Comparison of ENCODE assay signal across 8 cellular contexts in genomic region chr1:6700853-6701436, GRCh38. TPM values are rescaled to one million over a fixed set of nuclear protein-coding genes. Genes with fewer than 3 reads are reported as not detected.
DNase-seq lines count a peak whose midpoint lies in the region; ATAC-seq and TF ChIP-seq lines count a peak whose summit lies in the region.

No MANE protein-coding gene starts in this region.

- H3K4me1 ChIP-seq in ACC112 (ENCODE audit: control insufficient read depth, insufficient read depth, low read length, unreplicated experiment) = peaks cover 14% of the 10 kb centered on the region
- H3K4me1 ChIP-seq in HCT116 (ENCODE audit: control insufficient read depth in 1 of 2, insufficient read depth in 2 of 2, low read length in 2 of 2) = peaks cover 5 to 20% of the 10 kb centered on the region in 2 experiments; a peak in 3 of 4 replicates
- H3K4me1 ChIP-seq in iPS-18a (ENCODE audit: control insufficient read depth, low read depth, low read length) = peaks cover 4% of the 10 kb centered on the region
- peaks cover 25% of the 10 kb centered on the region for H3K4me1 ChIP-seq in stomach smooth muscle (ENCODE audit: control insufficient read depth, insufficient read depth, low read length)

- no peak for DNase-seq in HCT116 (ENCODE audit: low read depth, low spot score)
- no peak for DNase-seq in activated T-helper 1 cell treated with anti-CD3 and anti-CD28 coated beads, Interleukin-12 subunit alpha, Interleukin-12 subunit beta, Interleukin-2, Interleukin-4 antibody, amounts not matched to agents 30 ng/mL and 10 ng/mL and 1 ng/mL, durations not matched to agents 14 hours and 24 hours and 36 hours (ENCODE audit: low spot score)
- no peak for DNase-seq in SHP77 (lab: John Stamatoyannopoulos, UW)
- no peak for DNase-seq in NCI-H526 treated with DMSO at 0.1 percent for 48 hours (lab: John Stamatoyannopoulos, UW)

- H3K27ac Mint-ChIP-seq in activated T-helper 1 cell treated with anti-CD3 and anti-CD28 coated beads, Interleukin-12 subunit alpha, Interleukin-12 subunit beta, Interleukin-2, Interleukin-4 antibody, amounts not matched to agents 30 ng/mL and 10 ng/mL and 1 ng/mL, durations not matched to agents 14 hours and 24 hours and 36 hours = peak overlapping the region; percentile 86

- no peak for ATAC-seq in HCT116
- no peak for ATAC-seq in GM21528 (IDR thresholded peaks at IDR 0.05; ENCODE audit: low FRiP score, unreplicated experiment)

- CTCF ChIA-PET in HCT116 (lab: Charles Lee) = interaction anchor here (0.5 to 1.0 kb wide), 10 partner anchors 10 to 517 kb away, joined by 3 to 9 read pairs (median 4); partner anchors contain the start of gene CAMTA1

- no peaks in the 10 kb centered on the region for H3K27me3 Mint-ChIP-seq in activated T-helper 1 cell treated with anti-CD3 and anti-CD28 coated beads, Interleukin-12 subunit alpha, Interleukin-12 subunit beta, Interleukin-2, Interleukin-4 antibody, amounts not matched to agents 30 ng/mL and 10 ng/mL and 1 ng/mL, durations not matched to agents 14 hours and 24 hours and 36 hours (ENCODE audit: insufficient read depth)

- peaks cover 27% of the 10 kb centered on the region for H3K4me1 Mint-ChIP-seq in activated T-helper 1 cell treated with anti-CD3 and anti-CD28 coated beads, Interleukin-12 subunit alpha, Interleukin-12 subunit beta, Interleukin-2, Interleukin-4 antibody, amounts not matched to agents 30 ng/mL and 10 ng/mL and 1 ng/mL, durations not matched to agents 14 hours and 24 hours and 36 hours (ENCODE audit: low read depth)

- H3K9ac ChIP-seq in HCT116 (ENCODE audit: low read length) (peak overlapping the region; percentile 100), iPS-18a (ENCODE audit: low read length) (peak overlapping the region; percentile 98), stomach smooth muscle (ENCODE audit: low read length in 2 of 2) (peak overlapping the region; percentile 90 to 94)

- H3K4me3 ChIP-seq in ACC112 (ENCODE audit: low read depth, low read length) (peak overlapping the region; percentile 85), HCT116 (replicated peaks in 1 of 2; ENCODE audit: low read depth in 1 of 2, low read length in 2 of 2) (peak overlapping the region; percentile 99 to 100), iPS-18a (ENCODE audit: low read length) (peak overlapping the region; percentile 85), stomach smooth muscle (ENCODE audit: low read length in 2 of 2) (peak overlapping the region; percentile 97)

- peaks cover 50% of the 10 kb centered on the region for H3K79me2 ChIP-seq in ACC112 (ENCODE audit: control insufficient read depth, insufficient read depth, low read length, unreplicated experiment)
- peaks cover 56% of the 10 kb centered on the region for H3K79me2 ChIP-seq in HCT116 (ENCODE audit: insufficient read depth, low read length)

- peaks cover 5% of the 10 kb centered on the region for H3K36me3 Mint-ChIP-seq in activated T-helper 1 cell treated with anti-CD3 and anti-CD28 coated beads, Interleukin-12 subunit alpha, Interleukin-12 subunit beta, Interleukin-2, Interleukin-4 antibody, amounts not matched to agents 30 ng/mL and 10 ng/mL and 1 ng/mL, durations not matched to agents 14 hours and 24 hours and 36 hours (ENCODE audit: low read depth)

- peaks cover 3% of the 10 kb centered on the region; the same call in 1 of the 2 replicates for H4K20me1 ChIP-seq in HCT116 (ENCODE audit: insufficient read depth)

- no peak for TF ChIP-seq RAD21 in HCT116 (IDR thresholded peaks at IDR 0.05; ENCODE audit: low read depth)

- H3K4me3 Mint-ChIP-seq in activated T-helper 1 cell treated with anti-CD3 and anti-CD28 coated beads, Interleukin-12 subunit alpha, Interleukin-12 subunit beta, Interleukin-2, Interleukin-4 antibody, amounts not matched to agents 30 ng/mL and 10 ng/mL and 1 ng/mL, durations not matched to agents 14 hours and 24 hours and 36 hours = peak overlapping the region; percentile 92

- TF ChIP-seq POLR2A in HCT116 (IDR thresholded peaks at IDR 0.05; ENCODE audit: borderline replicate concordance, extremely low read depth, insufficient read depth, insufficient read length) = no peak

- POLR2A ChIA-PET in HCT116 (lab: Charles Lee) = no interaction called here

- H3K27me3 ChIP-seq in ACC112 (ENCODE audit: insufficient read depth, low read length) (no peaks in the 10 kb centered on the region), HCT116 (ENCODE audit: insufficient read depth, low read length) (no peaks in the 10 kb centered on the region), iPS-18a (ENCODE audit: control insufficient read depth, insufficient read depth, low read length) (no peaks in the 10 kb centered on the region), stomach smooth muscle (ENCODE audit: control insufficient read depth in 1 of 2, insufficient read depth in 2 of 2, low read length in 2 of 2) (no peaks in the 10 kb centered on the region)

- H3K9me3 ChIP-seq in HCT116 (ENCODE audit: control insufficient read depth in 1 of 2, insufficient read depth in 1 of 2, low read depth in 1 of 2, low read length in 2 of 2) (no peaks in the 10 kb centered on the region), iPS-18a (ENCODE audit: control insufficient read depth, low read depth, low read length) (no peaks in the 10 kb centered on the region), stomach smooth muscle (ENCODE audit: control insufficient read depth in 2 of 2, low read length in 2 of 2) (no peaks in the 10 kb centered on the region)

- intact Hi-C loops in HCT116 (cut with micrococcal nuclease) = loop anchor here (5.0 kb wide), 1 partner anchor 506 kb away; no protein-coding TSS in a partner anchor
- intact Hi-C loops in activated T-helper 1 cell treated with anti-CD3 and anti-CD28 coated beads, Interleukin-12 subunit alpha, Interleukin-12 subunit beta, Interleukin-2, Interleukin-4 antibody, amounts not matched to agents 30 ng/mL and 10 ng/mL and 1 ng/mL, durations not matched to agents 14 hours and 24 hours and 36 hours (cut with micrococcal nuclease) = loop anchor here (1.0 to 5.0 kb wide), 4 partner anchors 76 to 674 kb away; partner anchors contain the start of genes CAMTA1 and PHF13

- no TSS peak for BruUV-seq in HCT116 (replicated peaks; lab: Mats Ljungman, UMichigan)

- H3K9me3 Mint-ChIP-seq in activated T-helper 1 cell treated with anti-CD3 and anti-CD28 coated beads, Interleukin-12 subunit alpha, Interleukin-12 subunit beta, Interleukin-2, Interleukin-4 antibody, amounts not matched to agents 30 ng/mL and 10 ng/mL and 1 ng/mL, durations not matched to agents 14 hours and 24 hours and 36 hours = no peaks in the 10 kb centered on the region

- no peaks in the 10 kb centered on the region for H3K9me2 ChIP-seq in HCT116 (ENCODE audit: insufficient read depth)

- H2AFZ ChIP-seq in ACC112 (ENCODE audit: low read length, unreplicated experiment) (peak overlapping the region; percentile 34), HCT116 (ENCODE audit: low read depth, low read length, poor library complexity, severe bottlenecking) (no peak overlapping the region)

- peak overlapping the region; percentile 56; the same call in 1 of the 2 replicates for H3K27ac ChIP-seq in ACC112 (ENCODE audit: low read depth, low read length)
- peak overlapping the region; percentile 77 for H3K27ac ChIP-seq in HCT116 (ENCODE audit: low read depth, low read length)
- peak overlapping the region; percentile 93 for H3K27ac ChIP-seq in iPS-18a (ENCODE audit: low read length)
- peak overlapping the region; percentile 60 for H3K27ac ChIP-seq in stomach smooth muscle (ENCODE audit: low read length)

- H3K4me2 ChIP-seq in HCT116 (ENCODE audit: low read length) = peak overlapping the region; percentile 99

- no peaks in the 10 kb centered on the region for H3K36me3 ChIP-seq in ACC112 (ENCODE audit: insufficient read depth, low read length)
- peaks cover 0 to 6% of the 10 kb centered on the region in 2 experiments; a peak in 1 of 4 replicates for H3K36me3 ChIP-seq in HCT116 (ENCODE audit: control insufficient read depth in 1 of 2, insufficient read depth in 2 of 2, low read length in 2 of 2)
- no peaks in the 10 kb centered on the region for H3K36me3 ChIP-seq in iPS-18a (ENCODE audit: control insufficient read depth, low read depth, low read length)
- peaks cover 0 to 4% of the 10 kb centered on the region in 2 donors for H3K36me3 ChIP-seq in stomach smooth muscle (ENCODE audit: control insufficient read depth in 2 of 2, insufficient read depth in 2 of 2, low read length in 2 of 2)

- TF ChIP-seq CTCF in HCT116 (IDR thresholded peaks at IDR 0.05 in 2 of 3, conservative IDR thresholded peaks at IDR 0.05 in 1 of 3; ENCODE audit: borderline replicate concordance in 1 of 3, insufficient read depth in 1 of 3, low read depth in 2 of 3, low read length in 2 of 3) = no peak

- RAD21 ChIA-PET in HCT116 (lab: Charles Lee; ENCODE audit: low non-redundant PET in 1 of 2, low total read pairs in 2 of 2, uncharacterized antibody in 2 of 2, unreplicated experiment in 2 of 2) = no interaction called here

TF ChIP-seq in HCT116, 20 proteins besides CTCF, POLR2A, EP300 and RAD21 (continues in another document):
- TF ChIP-seq, protein P1, sequence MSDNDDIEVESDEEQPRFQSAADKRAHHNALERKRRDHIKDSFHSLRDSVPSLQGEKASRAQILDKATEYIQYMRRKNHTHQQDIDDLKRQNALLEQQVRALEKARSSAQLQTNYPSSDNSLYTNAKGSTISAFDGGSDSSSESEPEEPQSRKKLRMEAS (IDR thresholded peaks at IDR 0.05) = no peak
- TF ChIP-seq EGR1 (IDR thresholded peaks at IDR 0.05; ENCODE audit: low read depth) = no peak
- TF ChIP-seq, protein P2, sequence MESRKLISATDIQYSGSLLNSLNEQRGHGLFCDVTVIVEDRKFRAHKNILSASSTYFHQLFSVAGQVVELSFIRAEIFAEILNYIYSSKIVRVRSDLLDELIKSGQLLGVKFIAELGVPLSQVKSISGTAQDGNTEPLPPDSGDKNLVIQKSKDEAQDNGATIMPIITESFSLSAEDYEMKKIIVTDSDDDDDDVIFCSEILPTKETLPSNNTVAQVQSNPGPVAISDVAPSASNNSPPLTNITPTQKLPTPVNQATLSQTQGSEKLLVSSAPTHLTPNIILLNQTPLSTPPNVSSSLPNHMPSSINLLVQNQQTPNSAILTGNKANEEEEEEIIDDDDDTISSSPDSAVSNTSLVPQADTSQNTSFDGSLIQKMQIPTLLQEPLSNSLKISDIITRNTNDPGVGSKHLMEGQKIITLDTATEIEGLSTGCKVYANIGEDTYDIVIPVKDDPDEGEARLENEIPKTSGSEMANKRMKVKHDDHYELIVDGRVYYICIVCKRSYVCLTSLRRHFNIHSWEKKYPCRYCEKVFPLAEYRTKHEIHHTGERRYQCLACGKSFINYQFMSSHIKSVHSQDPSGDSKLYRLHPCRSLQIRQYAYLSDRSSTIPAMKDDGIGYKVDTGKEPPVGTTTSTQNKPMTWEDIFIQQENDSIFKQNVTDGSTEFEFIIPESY (IDR thresholded peaks at IDR 0.05; ENCODE audit: extremely low read depth, insufficient replicate concordance, low read length) = no peak
- no peak for TF ChIP-seq SP1 (IDR thresholded peaks at IDR 0.05; ENCODE audit: low read depth)
- TF ChIP-seq SRF (IDR thresholded peaks at IDR 0.05; ENCODE audit: low read depth) = no peak
- no peak for TF ChIP-seq SIN3A (IDR thresholded peaks at IDR 0.05; ENCODE audit: low read depth)

RNA-seq across cellular contexts. Expression of gene DNAJC11, which starts 0.7 kb away (rescaled TPM):
- 75.6 TPM for total RNA-seq in HCT116 (2021; ENCODE audit: unreplicated experiment)
- 31.7 and 41.5 TPM in 2 replicates for polyA plus RNA-seq in HCT116 (2012)
- 81.4 and 84.4 TPM in 2 replicates for total RNA-seq in activated T-helper 1 cell treated with anti-CD3 and anti-CD28 coated beads, Interleukin-12 subunit alpha, Interleukin-12 subunit beta, Interleukin-2, Interleukin-4 antibody, amounts not matched to agents 30 ng/mL and 10 ng/mL and 1 ng/mL, durations not matched to agents 14 hours and 24 hours and 36 hours
